26 cellular contexts compared by ENCODE assay signal in the genomic region with DNA sequence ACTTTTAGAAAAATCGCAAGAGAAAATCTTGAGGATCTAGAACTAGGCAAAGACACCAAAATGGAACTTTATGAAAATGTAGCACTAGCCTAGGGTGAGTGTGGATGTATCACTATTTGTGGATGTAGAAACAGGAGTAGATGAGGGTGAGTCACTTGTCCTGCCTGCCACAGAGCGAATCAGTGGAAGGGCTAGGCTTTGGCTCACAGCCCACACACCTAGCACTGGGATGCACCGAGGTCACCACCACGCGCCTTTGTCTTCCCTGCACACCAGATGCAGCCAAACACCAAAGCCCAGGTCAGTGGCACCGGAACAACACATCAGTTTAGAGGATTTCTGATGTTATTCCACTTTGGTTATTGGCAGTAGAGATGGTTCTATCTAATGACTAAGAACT. TPM values are rescaled to one million over a fixed set of nuclear protein-coding genes. Genes with fewer than 3 reads are reported as not detected.
DNase-seq lines count a peak whose midpoint lies in the region; ATAC-seq and TF ChIP-seq lines count a peak whose summit lies in the region.
"Had no signal": no experiment of that assay in that cellular context is flagged by ENCODE, and none has a peak within 500 bp of the region (broad histone marks: within the 10 kb centered on the region; RNA-seq: fewer than 3 reads in every experiment).

No MANE protein-coding gene starts in this region.

- in situ Hi-C loops in Caki2 (cut with HindIII; ENCODE audit: low pct_unique_long_range_greater_than_20kb, low sequenced_read_pairs) = no loop called here
- in situ Hi-C loops in IMR-90 (cut with MboI; ENCODE audit: low sequenced_read_pairs) = no loop called here
- in situ Hi-C loops in brain microvascular endothelial cell (cut with HindIII; ENCODE audit: low pct_ligation_motif_present, low sequenced_read_pairs) = no loop called here

- dilution Hi-C loops in IMR-90 (cut with HindIII; ENCODE audit: low sequenced_read_pairs, unreplicated experiment) = no loop called here

- H4K91ac ChIP-seq in IMR-90 (ENCODE audit: insufficient read depth, low read depth, low read length) = no peak overlapping the region

- POLR2A ChIA-PET in IMR-90 (lab: Charles Lee; ENCODE audit: unreplicated experiment) = no interaction called here

- H3K4me3 Mint-ChIP-seq in activated T-helper 17 cell treated with anti-CD3 and anti-CD28 coated beads, Interleukin-2, amount 50 U/mL, for 72 hours = no peak overlapping the region
- H3K4me3 Mint-ChIP-seq in Calu3 (ENCODE audit: low read depth, unreplicated experiment) = no peak overlapping the region
- H3K4me3 Mint-ChIP-seq: CD8-positive, alpha-beta T cell; H9; stimulated activated naive B cell treated with anti-CD40 and anti-IgM and Interleukin-4, amounts not matched to agents 10 μg/mL and 1 μg/mL and 100 μg/mL, for 72 hours had no signal

- no TSS peak for BruUV-seq in IMR-90 (replicated peaks; lab: Mats Ljungman, UMichigan)
- BruUV-seq in Calu3 (replicated peaks; lab: Mats Ljungman, UMichigan) = no TSS peak

- no peaks in the 10 kb centered on the region for H3K9me3 ChIP-seq in IMR-90 (ENCODE audit: control insufficient read depth, insufficient read depth, low read length)
- H3K9me3 ChIP-seq: esophagus muscularis mucosa, transverse colon had no signal

- no peaks in the 10 kb centered on the region for H4K20me1 ChIP-seq in IMR-90 (ENCODE audit: insufficient read depth, low read length)

- WGBS in IMR-90 (ENCODE audit: extremely low coverage in 2 of 2, insufficient read length in 1 of 2), 2 experiments = no CpG with 5 or more reads among the region's 6 CpGs

- H3K4me2 ChIP-seq in IMR-90 (ENCODE audit: low read depth, low read length) = no peak overlapping the region

- H3K36me3 ChIP-seq in IMR-90 (ENCODE audit: control insufficient read depth, insufficient read depth, low read length) (peaks cover 32% of the 10 kb centered on the region), brain microvascular endothelial cell (replicated peaks) (peaks cover 5% of the 10 kb centered on the region)

- H3K27ac ChIP-seq in IMR-90 (ENCODE audit: insufficient read depth, low read length) = no peak overlapping the region
- no peak overlapping the region for H3K27ac ChIP-seq in brain microvascular endothelial cell
- H3K27ac ChIP-seq: esophagus muscularis mucosa, transverse colon had no signal

- H3K4me1 ChIP-seq in IMR-90 (ENCODE audit: control insufficient read depth, insufficient read depth, low read length) = no peaks in the 10 kb centered on the region
- H3K4me1 ChIP-seq: esophagus muscularis mucosa, transverse colon had no signal

- no peak for ATAC-seq in IMR-90 (ENCODE audit: low read depth)
- peak; percentile 92 for ATAC-seq in activated T-helper 17 cell treated with anti-CD3 and anti-CD28 coated beads, Interleukin-2, amount 50 U/mL, for 72 hours (replicated peaks)
- ATAC-seq: CD8-positive, alpha-beta T cell; left lobe of liver; stimulated activated naive B cell treated with anti-CD40 and anti-IgM and Interleukin-4, amounts not matched to agents 10 μg/mL and 1 μg/mL and 100 μg/mL, for 72 hours had no signal

- H3K14ac ChIP-seq in IMR-90 (replicated peaks; ENCODE audit: low read depth, low read length) = no peak overlapping the region

- H4K5ac ChIP-seq in IMR-90 (ENCODE audit: low read depth, low read length) = no peak overlapping the region

- no peaks in the 10 kb centered on the region for H3K4me1 Mint-ChIP-seq in activated T-helper 17 cell treated with anti-CD3 and anti-CD28 coated beads, Interleukin-2, amount 50 U/mL, for 72 hours
- H3K4me1 Mint-ChIP-seq in Calu3 (ENCODE audit: low read depth, unreplicated experiment) = no peaks in the 10 kb centered on the region
- H3K4me1 Mint-ChIP-seq: H9 had no signal

- DNase-seq in Caki2 (ENCODE audit: low read depth) (peak; percentile 58), IMR-90 (peak; percentile 58), kidney glomerular epithelial cell (lab: John Stamatoyannopoulos, UW) (peak; percentile 21), NCI-H187 treated with DMSO at 0.1 percent for 48 hours (lab: John Stamatoyannopoulos, UW) (no peak), brain microvascular endothelial cell (no peak), Calu3 (no peak), NCI-H1417 treated with DMSO at 0.1 percent for 48 hours (lab: John Stamatoyannopoulos, UW) (no peak)
- DNase-seq: activated CD4-positive, alpha-beta T cell treated with anti-CD3 and anti-CD28 coated beads for 48 hours; activated CD8-positive, alpha-beta memory T cell treated with anti-CD3 and anti-CD28 coated beads, Interleukin-2, amount 50 U/mL, for 48 hours; activated effector memory CD4-positive, alpha-beta T cell treated with anti-CD3 and anti-CD28 coated beads, Interleukin-2, amount 50 U/mL, for 16 hours; amygdala; CD8-positive, alpha-beta T cell; central memory CD4-positive, alpha-beta T cell; DND-41; H9; NCI-H1436; NCI-H2171; NCI-H526 treated with DMSO at 0.1 percent for 48 hours; SHP77; stimulated activated CD4-positive, alpha-beta T cell treated with anti-CD3 and anti-CD28 coated beads, Interleukin-1b, Interleukin-23, amount 100 ng/mL, for 48 hours; stimulated activated naive B cell treated with anti-CD40 and anti-IgM and Interleukin-4, amounts not matched to agents 10 μg/mL and 1 μg/mL and 100 μg/mL, for 72 hours; transverse colon had no signal

- no peak overlapping the region for H3K4me3 ChIP-seq in IMR-90 (ENCODE audit: insufficient read depth, low read depth, low read length)
- no peak overlapping the region for H3K4me3 ChIP-seq in brain microvascular endothelial cell (ENCODE audit: low read depth, low read length)
- H3K4me3 ChIP-seq: esophagus muscularis mucosa, transverse colon had no signal

- no peak for TF ChIP-seq CTCF in IMR-90 (conservative IDR thresholded peaks at IDR 0.05; ENCODE audit: low read depth, low read length)
- TF ChIP-seq CTCF in brain microvascular endothelial cell (IDR thresholded peaks at IDR 0.05; ENCODE audit: low read depth, low read length, missing control alignments) = no peak
- no peak for TF ChIP-seq CTCF in Calu3 (IDR thresholded peaks at IDR 0.05; ENCODE audit: unreplicated experiment)

- H3K9me3 Mint-ChIP-seq in activated T-helper 17 cell treated with anti-CD3 and anti-CD28 coated beads, Interleukin-2, amount 50 U/mL, for 72 hours = no peaks in the 10 kb centered on the region
- H3K9me3 Mint-ChIP-seq in Calu3 (ENCODE audit: low read depth, unreplicated experiment) = no peaks in the 10 kb centered on the region
- H3K9me3 Mint-ChIP-seq: CD8-positive, alpha-beta T cell; H9; stimulated activated naive B cell treated with anti-CD40 and anti-IgM and Interleukin-4, amounts not matched to agents 10 μg/mL and 1 μg/mL and 100 μg/mL, for 72 hours had no signal

- no peak overlapping the region for H2AK5ac ChIP-seq in IMR-90 (ENCODE audit: low read depth, low read length)

- H2AK9ac ChIP-seq in IMR-90 (replicated peaks; ENCODE audit: low read depth, low read length, poor library complexity) = no peak overlapping the region

- H3K9ac ChIP-seq in IMR-90 (ENCODE audit: low read depth, low read length) = no peak overlapping the region

- no peak overlapping the region for H3K18ac ChIP-seq in IMR-90 (ENCODE audit: low read depth, low read length)

- H3K27me3 ChIP-seq in IMR-90 (ENCODE audit: control insufficient read depth, insufficient read depth, low read length) = no peaks in the 10 kb centered on the region
- H3K27me3 ChIP-seq in brain microvascular endothelial cell (replicated peaks) = no peaks in the 10 kb centered on the region
- H3K27me3 ChIP-seq: esophagus muscularis mucosa, transverse colon had no signal

- H3K36me3 Mint-ChIP-seq in activated T-helper 17 cell treated with anti-CD3 and anti-CD28 coated beads, Interleukin-2, amount 50 U/mL, for 72 hours (ENCODE audit: low read depth) = peaks cover 99% of the 10 kb centered on the region
- H3K36me3 Mint-ChIP-seq in Calu3 (ENCODE audit: insufficient read depth, unreplicated experiment) = peaks cover 6% of the 10 kb centered on the region

- no peak overlapping the region for H2BK120ac ChIP-seq in IMR-90 (ENCODE audit: low read depth, low read length)

- peaks cover 4 to 40% of the 10 kb centered on the region in 2 experiments for H3K79me1 ChIP-seq in IMR-90 (ENCODE audit: low read depth in 1 of 2, low read length in 2 of 2)

- no peak overlapping the region for H3K23ac ChIP-seq in IMR-90 (ENCODE audit: low read depth, low read length)

- TF ChIP-seq POLR2A in IMR-90 (IDR thresholded peaks at IDR 0.05; ENCODE audit: low read depth, low read length) = no peak

- H3K56ac ChIP-seq in IMR-90 (ENCODE audit: extremely low read depth, insufficient read depth, low read length) = no peak overlapping the region

- no peak overlapping the region for H2AFZ ChIP-seq in IMR-90 (replicated peaks; ENCODE audit: low read length, poor library complexity)

- no peak overlapping the region for H2BK20ac ChIP-seq in IMR-90 (ENCODE audit: low read depth, low read length)

- H3K4ac ChIP-seq in IMR-90 (ENCODE audit: low read depth, low read length) = no peak overlapping the region

- no peak overlapping the region for H2BK5ac ChIP-seq in IMR-90 (ENCODE audit: low read depth, low read length, poor library complexity, severe bottlenecking)

- H3K9me1 ChIP-seq in IMR-90 (ENCODE audit: insufficient read depth, low read length) = peaks cover 10% of the 10 kb centered on the region

- no peak overlapping the region for H2BK15ac ChIP-seq in IMR-90 (ENCODE audit: low read depth, low read length)

- H4K8ac ChIP-seq in IMR-90 (ENCODE audit: low read depth in 2 of 2, low read length in 2 of 2) = no peak overlapping the region

- TF ChIP-seq RAD21 in IMR-90 (IDR thresholded peaks at IDR 0.05; ENCODE audit: low read length) = no peak

- CTCF ChIA-PET in IMR-90 (lab: Yijun Ruan, JAX) = no interaction called here
- CTCF ChIA-PET in Calu3 (lab: Charles Lee) = no interaction called here

- intact Hi-C loops in IMR-90 (cut with micrococcal nuclease) = no loop called here
- intact Hi-C loops in Calu3 (cut with micrococcal nuclease; ENCODE audit: unreplicated experiment) = no loop called here

- H3K27ac Mint-ChIP-seq in activated T-helper 17 cell treated with anti-CD3 and anti-CD28 coated beads, Interleukin-2, amount 50 U/mL, for 72 hours = no peak overlapping the region
- no peak overlapping the region for H3K27ac Mint-ChIP-seq in Calu3 (ENCODE audit: unreplicated experiment)
- H3K27ac Mint-ChIP-seq: CD8-positive, alpha-beta T cell; H9; progenitor cell of endocrine pancreas; stimulated activated naive B cell treated with anti-CD40 and anti-IgM and Interleukin-4, amounts not matched to agents 10 μg/mL and 1 μg/mL and 100 μg/mL, for 72 hours had no signal

- no peaks in the 10 kb centered on the region for H3K27me3 Mint-ChIP-seq in activated T-helper 17 cell treated with anti-CD3 and anti-CD28 coated beads, Interleukin-2, amount 50 U/mL, for 72 hours
- no peaks in the 10 kb centered on the region for H3K27me3 Mint-ChIP-seq in Calu3 (ENCODE audit: unreplicated experiment)
- H3K27me3 Mint-ChIP-seq: progenitor cell of endocrine pancreas; stimulated activated naive B cell treated with anti-CD40 and anti-IgM and Interleukin-4, amounts not matched to agents 10 μg/mL and 1 μg/mL and 100 μg/mL, for 72 hours had no signal

RNA-seq across cellular contexts. Expression of gene PKNOX1, which starts 38.2 kb away (rescaled TPM):
- total RNA-seq in Caki2 (2014; rRNA removed; shearing (Covaris generic); ENCODE audit: low replicate concordance) = 25.2 and 41.5 TPM in 2 replicates
- total RNA-seq in IMR-90 (2012; rRNA removed) (35.0 and 48.3 TPM in 2 replicates), Calu3 (2022) (8.0 and 10.1 TPM in 2 replicates)
- polyA plus RNA-seq in IMR-90 (2012; rRNA removed) = 51.5 and 61.0 TPM in 2 replicates
- polyA plus RNA-seq in IMR-90 (2012; cell fraction: cytosol; rRNA removed) = 12.0 and 47.8 TPM in 2 replicates
- polyA plus RNA-seq in IMR-90 (2012; cell fraction: nucleus; rRNA removed; ENCODE audit: low replicate concordance) = 46.2 and 70.3 TPM in 2 replicates
- 10 to 100 TPM; 18.0 to 29.6 TPM for total RNA-seq in activated T-helper 17 cell treated with anti-CD3 and anti-CD28 coated beads, Interleukin-2, amount 50 U/mL, for 72 hours

Comparison
In these comparisons a context has a peak if more than half of its experiments do, and no peak if none do; other contexts are left out.
1. DNase-seq: peak in Caki2 (single experiment), IMR-90 (single experiment) and kidney glomerular epithelial cell (single experiment); none in NCI-H187 treated with DMSO at 0.1 percent for 48 hours (single experiment), brain microvascular endothelial cell (single experiment), Calu3 (single experiment) and NCI-H1417 treated with DMSO at 0.1 percent for 48 hours (single experiment).